ENCODE assay signal across 17 cellular contexts in the genomic region with DNA sequence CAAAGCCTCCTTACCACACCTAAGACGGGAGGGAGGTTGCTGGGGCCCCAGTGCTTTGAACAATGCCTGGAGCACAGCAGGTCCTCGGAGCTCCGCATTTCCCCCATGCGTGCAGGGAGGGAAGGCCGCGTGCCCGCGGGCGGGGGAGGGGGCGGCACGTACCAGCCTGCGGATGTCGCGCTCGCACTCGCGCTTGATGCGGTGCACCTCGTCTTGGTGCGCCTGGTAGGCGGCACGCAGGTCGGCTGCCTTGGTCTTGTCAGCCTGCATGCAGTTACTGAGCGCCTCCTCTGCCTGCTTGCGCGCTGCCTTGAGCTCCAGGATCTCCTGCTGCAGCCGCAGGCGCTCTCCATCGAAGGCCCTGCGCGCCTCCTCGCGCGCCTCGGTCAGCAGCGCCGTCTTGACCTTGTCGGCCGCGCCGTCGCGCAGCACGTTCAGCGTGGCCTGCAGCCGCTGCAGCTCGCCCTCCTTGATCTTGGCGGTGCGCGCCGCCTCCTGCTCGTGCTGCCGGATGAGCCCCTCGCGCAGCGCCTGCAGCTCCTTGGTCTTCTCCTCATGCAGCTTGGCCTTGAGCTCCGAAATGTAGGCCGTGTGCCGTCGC.
DNase-seq lines count a peak whose midpoint lies in the region; ATAC-seq and TF ChIP-seq lines count a peak whose summit lies in the region.
"Had no signal": no experiment of that assay in that cellular context is flagged by ENCODE, and none has a peak within 500 bp of the region (broad histone marks: within the 10 kb centered on the region; RNA-seq: fewer than 3 reads in every experiment).

No MANE protein-coding gene starts in this region.

- peaks cover 0 to 2% of the 10 kb centered on the region in 2 donors for H3K4me1 Mint-ChIP-seq in natural killer cell treated with Interleukin-12 subunit alpha and Interleukin-12 subunit beta and Interleukin-15 and Interleukin-18, amount 100 ng/mL, for 72 hours (ENCODE audit: low read depth in 2 of 2)
- peaks cover 0 to 4% of the 10 kb centered on the region in 2 donors for H3K4me1 Mint-ChIP-seq in natural killer cell
- no peaks in the 10 kb centered on the region for H3K4me1 Mint-ChIP-seq in osteocyte (ENCODE audit: unreplicated experiment)
- H3K4me1 Mint-ChIP-seq in Caco-2 (ENCODE audit: low read depth, unreplicated experiment) = no peaks in the 10 kb centered on the region

- H3K36me3 ChIP-seq in iPS-15b (ENCODE audit: control insufficient read depth, insufficient read depth, low read length) (no peaks in the 10 kb centered on the region), Caco-2 (ENCODE audit: control insufficient read depth, insufficient read depth, low read length) (no peaks in the 10 kb centered on the region)
- H3K36me3 ChIP-seq: Peyer's patch had no signal

- H3K9me3 Mint-ChIP-seq in natural killer cell treated with Interleukin-12 subunit alpha and Interleukin-12 subunit beta and Interleukin-15 and Interleukin-18, amount 100 ng/mL, for 72 hours = no peaks in the 10 kb centered on the region
- no peaks in the 10 kb centered on the region for H3K9me3 Mint-ChIP-seq in natural killer cell
- H3K9me3 Mint-ChIP-seq in osteocyte (ENCODE audit: unreplicated experiment) = no peaks in the 10 kb centered on the region
- H3K9me3 Mint-ChIP-seq in Caco-2 (ENCODE audit: unreplicated experiment) = no peaks in the 10 kb centered on the region

- CTCF ChIA-PET in Caco-2 (lab: Charles Lee) = no interaction called here

- no peak overlapping the region for H3K27ac Mint-ChIP-seq in natural killer cell treated with Interleukin-12 subunit alpha and Interleukin-12 subunit beta and Interleukin-15 and Interleukin-18, amount 100 ng/mL, for 72 hours
- H3K27ac Mint-ChIP-seq in natural killer cell = no peak overlapping the region
- H3K27ac Mint-ChIP-seq in osteocyte (ENCODE audit: unreplicated experiment) = no peak overlapping the region
- H3K27ac Mint-ChIP-seq in Caco-2 (ENCODE audit: unreplicated experiment) = no peak overlapping the region

- peaks cover 0 to 5% of the 10 kb centered on the region in 2 donors for H3K27me3 Mint-ChIP-seq in natural killer cell treated with Interleukin-12 subunit alpha and Interleukin-12 subunit beta and Interleukin-15 and Interleukin-18, amount 100 ng/mL, for 72 hours
- peaks cover 6 to 24% of the 10 kb centered on the region in 2 donors for H3K27me3 Mint-ChIP-seq in natural killer cell (ENCODE audit: low read depth in 2 of 2)
- H3K27me3 Mint-ChIP-seq in osteocyte (ENCODE audit: unreplicated experiment) = peaks cover 13% of the 10 kb centered on the region
- H3K27me3 Mint-ChIP-seq in Caco-2 (ENCODE audit: insufficient read depth, unreplicated experiment) = peaks cover 13% of the 10 kb centered on the region

- DNase-seq in natural killer cell treated with Interleukin-12 subunit alpha and Interleukin-12 subunit beta and Interleukin-15 and Interleukin-18, amount 100 ng/mL, for 72 hours (ENCODE audit: low spot score) = peak; percentile 54
- DNase-seq in natural killer cell = no peak
- DNase-seq in osteocyte (ENCODE audit: extremely low spot score, unreplicated experiment) = peak; percentile 82
- DNase-seq in Caco-2 = no peak
- no peak for DNase-seq in epidermal melanocyte (ENCODE audit: insufficient read length, low spot score)
- DNase-seq in NCI-H82 (lab: John Stamatoyannopoulos, UW) = no peak
- DNase-seq in NCI-H1048 (lab: John Stamatoyannopoulos, UW) = no peak
- DNase-seq: Calu3, DMS79, GDM1, NCI-H1092 treated with DMSO at 0.1 percent for 48 hours, NCI-H1694 treated with DMSO at 0.1 percent for 48 hours, NCI-H774, Peyer's patch, SHP77 had no signal

- H3K27me3 ChIP-seq in iPS-15b (ENCODE audit: control insufficient read depth, insufficient read depth, low read length) (peaks cover 27% of the 10 kb centered on the region), Caco-2 (replicated peaks; ENCODE audit: control insufficient read depth, insufficient read depth, low read length) (no peaks in the 10 kb centered on the region)
- H3K27me3 ChIP-seq: Peyer's patch had no signal

- POLR2A ChIA-PET in Caco-2 (lab: Charles Lee) = no interaction called here

- no TSS peak for BruUV-seq in Caco-2 (replicated peaks; lab: Mats Ljungman, UMichigan)

- H3K4me1 ChIP-seq in iPS-15b (ENCODE audit: control insufficient read depth, insufficient read depth, low read length) = peaks cover 4% of the 10 kb centered on the region
- no peaks in the 10 kb centered on the region for H3K4me1 ChIP-seq in Caco-2
- H3K4me1 ChIP-seq: Peyer's patch had no signal

- H3K9me3 ChIP-seq in iPS-15b (ENCODE audit: control insufficient read depth, insufficient read depth, low read length) (no peaks in the 10 kb centered on the region), Caco-2 (no peaks in the 10 kb centered on the region)
- H3K9me3 ChIP-seq: Peyer's patch had no signal

- intact Hi-C loops in natural killer cell (cut with micrococcal nuclease) = no loop called here
- intact Hi-C loops in Caco-2 (cut with micrococcal nuclease; ENCODE audit: unreplicated experiment) = no loop called here

- H3K4me3 Mint-ChIP-seq in natural killer cell treated with Interleukin-12 subunit alpha and Interleukin-12 subunit beta and Interleukin-15 and Interleukin-18, amount 100 ng/mL, for 72 hours = no peak overlapping the region
- H3K4me3 Mint-ChIP-seq in natural killer cell (no peak overlapping the region), osteocyte (ENCODE audit: unreplicated experiment) (no peak overlapping the region), Caco-2 (ENCODE audit: unreplicated experiment) (no peak overlapping the region)

- ATAC-seq in natural killer cell treated with Interleukin-12 subunit alpha and Interleukin-12 subunit beta and Interleukin-15 and Interleukin-18, amount 100 ng/mL, for 72 hours = no peak
- ATAC-seq in natural killer cell = no peak
- ATAC-seq: K562 had no signal

- H3K36me3 Mint-ChIP-seq in natural killer cell treated with Interleukin-12 subunit alpha and Interleukin-12 subunit beta and Interleukin-15 and Interleukin-18, amount 100 ng/mL, for 72 hours = peaks cover 13% of the 10 kb centered on the region
- H3K36me3 Mint-ChIP-seq in natural killer cell (no peaks in the 10 kb centered on the region), osteocyte (ENCODE audit: unreplicated experiment) (no peaks in the 10 kb centered on the region), Caco-2 (ENCODE audit: insufficient read depth, unreplicated experiment) (no peaks in the 10 kb centered on the region)

- no peak for TF ChIP-seq CTCF in natural killer cell (IDR thresholded peaks at IDR 0.05)
- TF ChIP-seq CTCF in osteocyte (IDR thresholded peaks at IDR 0.05) = no peak
- no peak for TF ChIP-seq CTCF in Caco-2 (IDR thresholded peaks at IDR 0.05; ENCODE audit: insufficient read depth in 1 of 2, low read depth in 1 of 2, low read length in 1 of 2, severe bottlenecking in 1 of 2, unreplicated experiment in 1 of 2)

- H3K9ac ChIP-seq in iPS-15b (ENCODE audit: low read depth, low read length) = no peak overlapping the region

- H3K4me3 ChIP-seq in iPS-15b (ENCODE audit: low read depth, low read length) (peak overlapping the region; percentile 4), Caco-2 (ENCODE audit: low read depth, low read length) (no peak overlapping the region)
- H3K4me3 ChIP-seq: K562, Peyer's patch had no signal

Comparison
In these comparisons a context has a peak if more than half of its experiments do, and no peak if none do; other contexts are left out.
1. DNase-seq: peak in natural killer cell treated with Interleukin-12 subunit alpha and Interleukin-12 subunit beta and Interleukin-15 and Interleukin-18, amount 100 ng/mL, for 72 hours (single experiment) and osteocyte (single experiment); none in natural killer cell (single experiment), Caco-2 (0 of 2), epidermal melanocyte (single experiment), NCI-H82 (single experiment) and NCI-H1048 (single experiment).